ENCODE assay signal across 8 cellular contexts in the genomic region with DNA sequence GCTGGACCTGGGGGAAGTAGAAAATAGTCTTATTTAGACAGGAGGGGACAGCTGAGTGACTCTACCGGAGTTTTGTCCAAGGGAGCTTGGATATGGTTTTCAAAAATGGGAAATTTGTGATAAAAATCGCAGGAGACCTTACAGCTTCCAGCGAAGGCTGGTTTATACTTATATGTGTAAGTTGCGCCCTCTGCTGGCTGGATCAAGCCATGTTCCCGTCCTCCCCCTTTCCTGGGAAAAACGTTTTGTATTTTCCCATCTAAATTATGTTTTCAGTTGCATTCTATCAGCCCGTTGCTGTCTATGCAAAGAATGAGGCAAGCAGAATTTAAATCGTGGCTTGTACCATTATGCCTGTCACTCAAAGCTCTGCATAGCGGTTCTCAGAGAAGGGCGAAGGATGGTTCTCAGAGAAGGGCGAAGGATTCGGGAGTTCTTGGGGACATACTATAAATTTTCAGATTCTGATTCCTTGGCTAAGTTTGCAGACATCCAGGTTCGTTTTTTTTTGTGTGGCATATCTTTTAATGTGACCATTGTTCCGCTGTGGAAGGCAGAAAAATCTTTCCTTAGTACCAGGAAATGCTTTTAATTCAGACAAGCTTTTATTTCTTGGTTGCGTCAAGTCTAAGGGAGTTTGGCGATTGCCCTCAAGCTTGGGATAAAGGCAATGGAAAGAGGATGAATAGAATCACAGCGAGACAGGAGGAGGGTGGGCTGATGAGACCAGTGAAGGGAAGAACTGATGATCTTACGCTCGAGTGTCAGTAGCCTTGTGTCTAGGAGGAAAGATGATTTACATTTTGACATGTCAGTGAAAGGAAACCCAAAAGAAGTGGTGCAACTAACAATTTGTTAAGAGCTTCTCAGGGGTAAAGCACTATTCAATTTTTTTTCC.
A peak's percentile ranks its signal among the peaks of the same experiment; 100 is the strongest.
DNase-seq lines count a peak whose midpoint lies in the region; ATAC-seq and TF ChIP-seq lines count a peak whose summit lies in the region.

No MANE protein-coding gene starts in this region.

- WGBS in H9 (ENCODE audit: extremely low coverage, insufficient read length, low lambda C conversion rate): no CpG with 5 or more reads among the region's 19 CpGs
- 14 to 22% (median 18%) methylated on average over 19 of the region's 19 CpGs for WGBS in ovary, 3 donors

- H3T11ph ChIP-seq in H9 (ENCODE audit: low read length): no peak overlapping the region

- peak overlapping the region; percentile 44 to 57 for H3K4me3 Mint-ChIP-seq in H9
- no peak overlapping the region for H3K4me3 Mint-ChIP-seq in activated T-cell treated with anti-CD3 and anti-CD28 coated beads, Interleukin-2, amount 50 U/mL, for 4 hours

- no peak overlapping the region for H4K8ac ChIP-seq in H9 (replicated peaks; ENCODE audit: insufficient read length, low read depth, low read length)

- peaks cover 5% of the 10 kb centered on the region; the same call in 1 of the 2 replicates for H3K4me1 ChIP-seq in H9 (ENCODE audit: insufficient read depth, low read length)
- H3K4me1 ChIP-seq in ovary (ENCODE audit: insufficient read depth): no peaks in the 10 kb centered on the region

- no peak overlapping the region for H2BK5ac ChIP-seq in H9 (ENCODE audit: insufficient read length, low read length)

- no peak overlapping the region for H3K14ac ChIP-seq in H9 (ENCODE audit: insufficient read depth, low read length)

- no peak overlapping the region for H3K4ac ChIP-seq in H9 (ENCODE audit: low read depth, low read length)

- H2BK20ac ChIP-seq in H9 (ENCODE audit: low read depth, low read length, poor library complexity, severe bottlenecking): no peak overlapping the region

- no peak for TF ChIP-seq EP300 in ovary (IDR thresholded peaks at IDR 0.05)

- H4K5ac ChIP-seq in H9 (ENCODE audit: insufficient read length, low read depth, low read length): no peak overlapping the region

- no peak for TF ChIP-seq POLR2A in ovary (IDR thresholded peaks at IDR 0.05)

- H3K23me2 ChIP-seq in H9 (ENCODE audit: insufficient read length, low read depth, low read length, poor library complexity, severe bottlenecking): no peaks in the 10 kb centered on the region

- no peak for ATAC-seq in activated T-cell treated with anti-CD3 and anti-CD28 coated beads, Interleukin-2, amount 50 U/mL, for 4 hours
- ATAC-seq in HG02884 (IDR thresholded peaks at IDR 0.05; ENCODE audit: unreplicated experiment) (no peak), GM19397 (IDR thresholded peaks at IDR 0.05; ENCODE audit: unreplicated experiment) (no peak)

- H2BK120ac ChIP-seq in H9 (ENCODE audit: low read depth, low read length, poor library complexity, severe bottlenecking): no peak overlapping the region

- DNase-seq in CD1c-positive myeloid dendritic cell (ENCODE audit: extremely low spot score) (peak; percentile 52), H9 (peak; percentile 56), NCI-H774 (lab: John Stamatoyannopoulos, UW) (peak; percentile 1), germinal center (ENCODE audit: low spot score) (peak; percentile 1), ovary (peak; percentile 55 to 79 (median 77))
- peak; percentile 11 for DNase-seq in activated T-cell treated with anti-CD3 and anti-CD28 coated beads, Interleukin-2, amount 50 U/mL, for 4 hours

- H3K9me3 ChIP-seq in H9 (ENCODE audit: control insufficient read depth, low read depth, low read length) (no peaks in the 10 kb centered on the region), ovary (no peaks in the 10 kb centered on the region)

- H3K4me1 Mint-ChIP-seq in H9: peaks cover 33 to 42% of the 10 kb centered on the region in 2 experiments
- no peaks in the 10 kb centered on the region for H3K4me1 Mint-ChIP-seq in activated T-cell treated with anti-CD3 and anti-CD28 coated beads, Interleukin-2, amount 50 U/mL, for 4 hours (ENCODE audit: low read depth)

- no peak overlapping the region for H3K18ac ChIP-seq in H9 (ENCODE audit: insufficient read length, low read depth, low read length)

- H3K9me3 Mint-ChIP-seq in H9: no peaks in the 10 kb centered on the region
- H3K9me3 Mint-ChIP-seq in activated T-cell treated with anti-CD3 and anti-CD28 coated beads, Interleukin-2, amount 50 U/mL, for 4 hours: no peaks in the 10 kb centered on the region

- no peaks in the 10 kb centered on the region; the same call in 1 of the 2 replicates for H3K27me3 Mint-ChIP-seq in H9 (ENCODE audit: low read depth)
- peaks cover 7% of the 10 kb centered on the region for H3K27me3 Mint-ChIP-seq in activated T-cell treated with anti-CD3 and anti-CD28 coated beads, Interleukin-2, amount 50 U/mL, for 4 hours (ENCODE audit: low read depth)

- no peak overlapping the region for H2AK5ac ChIP-seq in H9 (ENCODE audit: insufficient read length, low read length)

- peak overlapping the region; percentile 47 for H3K4me2 ChIP-seq in H9 (ENCODE audit: insufficient read depth, insufficient read length, low read length)

- no peak overlapping the region for H2BK15ac ChIP-seq in H9 (ENCODE audit: low read depth, low read length)

- intact Hi-C loops in ovary (cut with DNase I): loop anchor here (5.0 to 10.0 kb wide), 3 partner anchors 122 to 389 kb away; no protein-coding TSS in a partner anchor

- H3K27ac ChIP-seq in H9 (ENCODE audit: insufficient read length, low read depth, low read length) (no peak overlapping the region), ovary (no peak overlapping the region)

- peak overlapping the region; percentile 67 for H2AFZ ChIP-seq in H9 (ENCODE audit: low read length)

- H3K27me3 ChIP-seq in H9 (ENCODE audit: insufficient read depth, low read length) (no peaks in the 10 kb centered on the region), ovary (no peaks in the 10 kb centered on the region)

- H3K79me2 ChIP-seq in H9 (ENCODE audit: insufficient read depth, low read length): no peaks in the 10 kb centered on the region

- H2BK12ac ChIP-seq in H9 (ENCODE audit: insufficient read length, low read depth, low read length): no peak overlapping the region

- no peaks in the 10 kb centered on the region; a peak in 1 of 7 replicates for H3K36me3 Mint-ChIP-seq in H9 (ENCODE audit: insufficient read depth in 1 of 3, low read depth in 3 of 3)
- no peaks in the 10 kb centered on the region for H3K36me3 Mint-ChIP-seq in activated T-cell treated with anti-CD3 and anti-CD28 coated beads, Interleukin-2, amount 50 U/mL, for 4 hours (ENCODE audit: insufficient read depth)

- H3K4me3 ChIP-seq in ovary: no peak overlapping the region

- no peaks in the 10 kb centered on the region for H4K20me1 ChIP-seq in H9 (ENCODE audit: control insufficient read depth, insufficient read depth, insufficient read length)

- no peak overlapping the region for H3K9ac ChIP-seq in H9 (ENCODE audit: extremely low read depth, insufficient read length, low read length)

- no peaks in the 10 kb centered on the region for H3K79me1 ChIP-seq in H9 (ENCODE audit: insufficient read depth, low read depth, low read length, poor library complexity, severe bottlenecking)

- TF ChIP-seq CTCF in H9 (conservative IDR thresholded peaks at IDR 0.05) (peak; percentile 93), ovary (IDR thresholded peaks at IDR 0.05) (peak; percentile 53 to 59 (median 58))

- 0 out of 7 replicates have a peak overlapping the region, but pooled peaks of 1 of the 3 experiments have one; percentile 20 for H3K27ac Mint-ChIP-seq in H9

- no peak overlapping the region for H3K23ac ChIP-seq in H9 (ENCODE audit: insufficient read length, low read depth, low read length)

- no peak overlapping the region for H4K91ac ChIP-seq in H9 (ENCODE audit: insufficient read length, low read depth, low read length)

- H3K36me3 ChIP-seq in ovary: no peaks in the 10 kb centered on the region

- no peak overlapping the region for H3K56ac ChIP-seq in H9 (ENCODE audit: insufficient read length, low read depth, low read length)

Comparison
In these comparisons a context has a peak if more than half of its experiments do, and no peak if none do; other contexts are left out.
1. DNase-seq: peak in every context shown above with its lines; median percentile 77 in ovary; 56 in H9; 52 in CD1c-positive myeloid dendritic cell; 11 in activated T-cell treated with anti-CD3 and anti-CD28 coated beads, Interleukin-2, amount 50 U/mL, for 4 hours; 1 in NCI-H774; 1 in germinal center.